Comparison of ENCODE assay signal across 11 cellular contexts in genomic region chr17:78791840-78792709, GRCh38. TPM values are rescaled to one million over a fixed set of nuclear protein-coding genes. Genes with fewer than 3 reads are reported as not detected.
DNase-seq lines count a peak whose midpoint lies in the region; ATAC-seq and TF ChIP-seq lines count a peak whose summit lies in the region.
"Had no signal": no experiment of that assay in that cellular context is flagged by ENCODE, and none has a peak within 500 bp of the region (broad histone marks: within the 10 kb centered on the region; RNA-seq: fewer than 3 reads in every experiment).

No MANE protein-coding gene starts in this region.

- H3K4me1 Mint-ChIP-seq in CD4-positive, alpha-beta T cell (ENCODE audit: low read depth) = peaks cover 84% of the 10 kb centered on the region

- no peak for DNase-seq in CD4-positive, alpha-beta T cell
- DNase-seq in PC-3 (no peak), psoas muscle (peak in 1 of 2 donors; percentile 8), dedifferentiated amniotic fluid mesenchymal stem cell (ENCODE audit: extremely low spot score) (no peak), COR-L47 (lab: John Stamatoyannopoulos, UW) (no peak), retina (no peak)
- DNase-seq in effector memory CD4-positive, alpha-beta T cell = no peak
- DNase-seq in effector CD8-positive, alpha-beta T cell (lab: John Stamatoyannopoulos, UW) = no peak
- DNase-seq: NCI-H1105, NCI-H774 had no signal

- POLR2A ChIA-PET in CD4-positive, alpha-beta T cell (lab: Charles Lee) = interaction anchor here (1.0 to 3.4 kb wide), 3 partner anchors 11 to 45 kb away, joined by 4 to 41 read pairs (median 30); partner anchors contain the start of gene CYTH1
- POLR2A ChIA-PET in PC-3 (lab: Charles Lee; ENCODE audit: unreplicated experiment) = no interaction called here

- no peak overlapping the region for H3K9ac ChIP-seq in PC-3 (ENCODE audit: low read length)

- no peak overlapping the region for H3K4me3 ChIP-seq in PC-3 (ENCODE audit: low read length)
- no peak overlapping the region for H3K4me3 ChIP-seq in effector memory CD4-positive, alpha-beta T cell (ENCODE audit: insufficient read depth, low read depth, low read length, poor library complexity, severe bottlenecking)
- H3K4me3 ChIP-seq in psoas muscle = no peak overlapping the region
- H3K4me3 ChIP-seq: GM12878 had no signal

- H3K9me3 Mint-ChIP-seq in CD4-positive, alpha-beta T cell = no peaks in the 10 kb centered on the region

- intact Hi-C loops in CD4-positive, alpha-beta T cell (cut with DNase I, micrococcal nuclease) = no loop called here
- intact Hi-C loops in PC-3 (cut with micrococcal nuclease) (no loop called here), psoas muscle (cut with DNase I) (no loop called here)

- H3K27me3 ChIP-seq in CD4-positive, alpha-beta T cell (ENCODE audit: control insufficient read depth, insufficient read depth, low read length) = no peaks in the 10 kb centered on the region
- H3K27me3 ChIP-seq in PC-3 (ENCODE audit: low read length) (no peaks in the 10 kb centered on the region), psoas muscle (ENCODE audit: insufficient read depth in 3 of 3, low read length in 2 of 3) (no peaks in the 10 kb centered on the region)
- H3K27me3 ChIP-seq in effector memory CD4-positive, alpha-beta T cell (replicated peaks; ENCODE audit: control insufficient read depth, insufficient read depth, low read length, poor library complexity, severe bottlenecking) = no peaks in the 10 kb centered on the region

- no peaks in the 10 kb centered on the region for H3K27me3 Mint-ChIP-seq in CD4-positive, alpha-beta T cell

- H3K4me3 Mint-ChIP-seq in CD4-positive, alpha-beta T cell = peak overlapping the region; percentile 14

- H3K4me1 ChIP-seq in PC-3 (ENCODE audit: insufficient read depth, low read length) = no peaks in the 10 kb centered on the region
- H3K4me1 ChIP-seq in effector memory CD4-positive, alpha-beta T cell (ENCODE audit: control insufficient read depth, insufficient read depth, low read length, poor library complexity, severe bottlenecking) = peaks cover 29% of the 10 kb centered on the region
- peaks cover 59% of the 10 kb centered on the region for H3K4me1 ChIP-seq in psoas muscle

- no peak for TF ChIP-seq CTCF in CD4-positive, alpha-beta T cell (IDR thresholded peaks at IDR 0.05)
- TF ChIP-seq CTCF in PC-3 (conservative IDR thresholded peaks at IDR 0.05; ENCODE audit: low read depth, low read length) = 0 out of 2 replicates have a peak, but pooled peaks have one; percentile 11
- TF ChIP-seq CTCF in psoas muscle (IDR thresholded peaks at IDR 0.05) = no peak

- H3K36me3 ChIP-seq in PC-3 (ENCODE audit: low read depth, low read length) = peaks cover 28% of the 10 kb centered on the region
- peaks cover 34% of the 10 kb centered on the region for H3K36me3 ChIP-seq in effector memory CD4-positive, alpha-beta T cell (ENCODE audit: control insufficient read depth, insufficient read depth, low read length)
- peaks cover 0 to 23% of the 10 kb centered on the region in 2 donors for H3K36me3 ChIP-seq in psoas muscle (ENCODE audit: insufficient read depth in 1 of 2, low read depth in 1 of 2)

- no peak overlapping the region for H3K4me2 ChIP-seq in PC-3 (ENCODE audit: low read length)

- CTCF ChIA-PET in CD4-positive, alpha-beta T cell (lab: Charles Lee) = interaction anchor here (1.2 kb wide), 1 partner anchor 24 kb away, joined by 3 read pairs; no protein-coding TSS in a partner anchor
- CTCF ChIA-PET in PC-3 (lab: Charles Lee) = no interaction called here

- peak overlapping the region; percentile 97 for H3K27ac Mint-ChIP-seq in CD4-positive, alpha-beta T cell

- no peaks in the 10 kb centered on the region for H3K9me2 ChIP-seq in PC-3 (replicated peaks; ENCODE audit: low read length)

- BruUV-seq in PC-3 (replicated peaks; lab: Mats Ljungman, UMichigan) = no TSS peak

- no peak for ATAC-seq in CD4-positive, alpha-beta T cell (ENCODE audit: poor library complexity)
- ATAC-seq in PC-3 (no peak), psoas muscle (no peak)
- ATAC-seq: GM12878 had no signal

- no peaks in the 10 kb centered on the region for H3K79me2 ChIP-seq in PC-3 (ENCODE audit: low read length)

- H2AFZ ChIP-seq in PC-3 (ENCODE audit: low read length) = no peak overlapping the region

- H4K20me1 ChIP-seq in PC-3 (ENCODE audit: low read length) = no peaks in the 10 kb centered on the region

- peaks cover 69% of the 10 kb centered on the region for H3K36me3 Mint-ChIP-seq in CD4-positive, alpha-beta T cell (ENCODE audit: low read depth)

- H3F3A ChIP-seq in PC-3 (ENCODE audit: low read length, unreplicated experiment) = no peaks in the 10 kb centered on the region

- 72 to 80% (median 75%) methylated on average over 11 of the region's 11 CpGs for WGBS in psoas muscle, 3 donors

- no peaks in the 10 kb centered on the region for H3K9me3 ChIP-seq in CD4-positive, alpha-beta T cell (ENCODE audit: control insufficient read depth, low read length)
- H3K9me3 ChIP-seq in PC-3 (ENCODE audit: low read length) (no peaks in the 10 kb centered on the region), psoas muscle (no peaks in the 10 kb centered on the region)
- no peaks in the 10 kb centered on the region for H3K9me3 ChIP-seq in effector memory CD4-positive, alpha-beta T cell (ENCODE audit: control insufficient read depth, low read length)

- peak overlapping the region; percentile 26 for H3K27ac ChIP-seq in CD4-positive, alpha-beta T cell (ENCODE audit: low read depth, low read length)
- no peak overlapping the region for H3K27ac ChIP-seq in PC-3 (ENCODE audit: low read length)
- peak overlapping the region; percentile 46 for H3K27ac ChIP-seq in effector memory CD4-positive, alpha-beta T cell (ENCODE audit: insufficient read depth, low read length, poor library complexity, severe bottlenecking)
- H3K27ac ChIP-seq in psoas muscle = peak overlapping the region; percentile 41

RNA-seq across cellular contexts. Expression of gene CYTH1, which starts 10.0 kb away (rescaled TPM):
- 100 to 1,000 TPM; 521 to 525 TPM for total RNA-seq in CD4-positive, alpha-beta T cell
- 29.7 and 37.7 TPM in 2 replicates for total RNA-seq in PC-3 (2014; rRNA removed)
- total RNA-seq in psoas muscle = 10 to 100 TPM; 25.6 to 40.4 (median 34.0) TPM
- polyA plus RNA-seq in psoas muscle = 10 to 100 TPM; 18.7 to 38.0 (median 23.9) TPM

RNA-seq across cellular contexts. Expression of gene USP36, which starts 48.5 kb away (rescaled TPM):
- total RNA-seq in CD4-positive, alpha-beta T cell = 100 to 1,000 TPM; 489 to 494 TPM
- total RNA-seq in PC-3 (2014; rRNA removed) (37.5 and 41.8 TPM in 2 replicates), psoas muscle (10 to 100 TPM; 24.2 to 40.5 (median 28.8) TPM)
- 10 to 100 TPM; 14.0 to 23.7 (median 20.6) TPM for polyA plus RNA-seq in psoas muscle

Comparison
In these comparisons a context has a peak if more than half of its experiments do, and no peak if none do; other contexts are left out.
1. RNA of gene CYTH1, which starts 10.0 kb away (total RNA-seq): 521 to 525 TPM in CD4-positive, alpha-beta T cell; 25.6 to 40.4 TPM in psoas muscle and 29.7 to 37.7 TPM in PC-3; every median in the first group is over 10 times any median in the second.
2. RNA of gene USP36, which starts 48.5 kb away (total RNA-seq): 489 to 494 TPM in CD4-positive, alpha-beta T cell; 37.5 to 41.8 TPM in PC-3 and 24.2 to 40.5 TPM in psoas muscle; every median in the first group is over 10 times any median in the second.